In the genomic region with DNA sequence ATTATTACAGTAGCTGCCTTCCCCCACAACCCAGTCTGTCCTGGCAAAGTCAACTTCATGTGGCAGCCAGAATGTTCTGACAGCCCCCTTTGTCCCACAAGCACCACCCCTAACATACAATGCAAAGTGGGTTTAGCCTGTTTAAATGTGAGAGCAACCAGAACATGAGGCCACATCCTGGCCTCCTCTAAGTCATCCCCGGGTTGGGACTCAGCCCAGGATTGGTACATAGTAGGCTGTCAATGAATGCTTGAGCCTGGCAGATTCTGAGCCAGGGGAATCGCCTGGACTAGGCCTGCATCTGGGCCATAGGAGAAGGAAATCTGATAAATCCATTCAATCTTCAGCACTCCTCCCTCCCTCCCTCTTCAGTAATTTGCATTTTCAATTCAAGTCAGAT, we compare ENCODE assay signal across 11 cellular contexts. TPM values are rescaled to one million over a fixed set of nuclear protein-coding genes. Genes with fewer than 3 reads are reported as not detected.
DNase-seq lines count a peak whose midpoint lies in the region; ATAC-seq, FAIRE-seq and TF ChIP-seq lines count a peak whose summit lies in the region.
"Had no signal": no experiment of that assay in that cellular context is flagged by ENCODE, and none has a peak within 500 bp of the region (broad histone marks: within the 10 kb centered on the region; RNA-seq: fewer than 3 reads in every experiment).

No MANE protein-coding gene starts in this region.

- H4K20me1 ChIP-seq in K562 (replicated peaks; ENCODE audit: control insufficient read depth, insufficient read depth, low read length) (no peaks in the 10 kb centered on the region), MM.1S (ENCODE audit: insufficient read depth, low read length) (no peaks in the 10 kb centered on the region)

- no peaks in the 10 kb centered on the region for H3K9me3 ChIP-seq in MG63
- H3K9me3 ChIP-seq in K562 (replicated peaks; ENCODE audit: control insufficient read depth, insufficient read depth, low read depth, low read length), result no peaks in the 10 kb centered on the region
- H3K9me3 ChIP-seq in CD4-positive, alpha-beta T cell (ENCODE audit: control insufficient read depth, low read length), result no peaks in the 10 kb centered on the region
- H3K9me3 ChIP-seq in MM.1S (replicated peaks; ENCODE audit: insufficient read depth, low read length), result no peaks in the 10 kb centered on the region

- in situ Hi-C loops in K562 (cut with MboI), result no loop called here

- TF ChIP-seq CTCF in K562 (IDR thresholded peaks at IDR 0.05 in 2 of 3, conservative IDR thresholded peaks at IDR 0.05 in 1 of 3; ENCODE audit: insufficient read depth in 2 of 3, low read depth in 1 of 3, low read length in 3 of 3) (no peak), nephron progenitor cell (IDR thresholded peaks at IDR 0.05) (no peak), MM.1S (IDR thresholded peaks at IDR 0.05; ENCODE audit: low read length) (no peak)
- TF ChIP-seq CTCF in CD4-positive, alpha-beta T cell (IDR thresholded peaks at IDR 0.05), result no peak

- no peaks in the 10 kb centered on the region for H3K9me2 ChIP-seq in MM.1S (replicated peaks; ENCODE audit: insufficient read depth, low read length)

- H3K27ac ChIP-seq in K562 (ENCODE audit: extremely low read depth, low read depth, low read length) (no peak overlapping the region), MM.1S (ENCODE audit: low read length) (no peak overlapping the region)
- no peak overlapping the region for H3K27ac ChIP-seq in CD4-positive, alpha-beta T cell (ENCODE audit: low read depth, low read length)

- no TSS peak for BruUV-seq in K562 (replicated peaks; lab: Mats Ljungman, UMichigan)

- TF ChIP-seq EP300 in K562 (IDR thresholded peaks at IDR 0.05; ENCODE audit: low read length), result no peak

- TF ChIP-seq POLR2A in K562 (conservative IDR thresholded peaks at IDR 0.05), result no peak

- peaks cover 20% of the 10 kb centered on the region for H3K27me3 Mint-ChIP-seq in nephron progenitor cell (ENCODE audit: low read depth, poor library complexity)
- peaks cover 11% of the 10 kb centered on the region for H3K27me3 Mint-ChIP-seq in CD4-positive, alpha-beta T cell

- TF ChIP-seq RAD21 in K562 (CRISPR knock-in tag; conservative IDR thresholded peaks at IDR 0.05 in 1 of 2, IDR thresholded peaks at IDR 0.05 in 1 of 2), result no peak

- H3K4me1 ChIP-seq in K562 (replicated peaks in 1 of 2; ENCODE audit: control insufficient read depth in 2 of 2, insufficient read depth in 2 of 2, low read length in 2 of 2) (peaks cover 17 to 19% of the 10 kb centered on the region in 2 experiments), MM.1S (ENCODE audit: low read length) (peaks cover 13% of the 10 kb centered on the region)

- H3K4me3 ChIP-seq in MG63 (no peak overlapping the region), K562 (no peak overlapping the region), MM.1S (ENCODE audit: low read length) (no peak overlapping the region)

- H3F3A ChIP-seq in MM.1S (ENCODE audit: insufficient read depth, low read length), result peaks cover 18% of the 10 kb centered on the region

- H3K4me2 ChIP-seq in K562 (ENCODE audit: insufficient read depth, low read length) (no peak overlapping the region), MM.1S (ENCODE audit: low read depth, low read length) (no peak overlapping the region)

- DNase-seq in ELR (ENCODE audit: low read depth) (peak; percentile 69), MG63 (peak; percentile 74), K562 (ENCODE audit: extremely low read depth in 1 of 4, low spot score in 3 of 4) (no peak), nephron progenitor cell (no peak), NCI-H1417 treated with DMSO at 0.1 percent for 48 hours (lab: John Stamatoyannopoulos, UW) (no peak), NCI-H446 treated with DMSO at 0.1 percent for 48 hours (lab: John Stamatoyannopoulos, UW) (no peak), MM.1S (no peak)
- no peak for DNase-seq in CD4-positive, alpha-beta T cell
- DNase-seq: anterior cingulate cortex, immature natural killer cell had no signal

- H2AFZ ChIP-seq in K562 (ENCODE audit: low read depth, low read length) (peak overlapping the region; percentile 29; the same call in 1 of the 2 replicates), MM.1S (ENCODE audit: low read length) (no peak overlapping the region; the same call in 1 of the 2 replicates)

- no peak overlapping the region for H3K4me3 Mint-ChIP-seq in nephron progenitor cell
- H3K4me3 Mint-ChIP-seq in CD4-positive, alpha-beta T cell, result no peak overlapping the region
- H3K4me3 Mint-ChIP-seq: immature natural killer cell had no signal

- H3K36me3 ChIP-seq in MG63, result peaks cover 3% of the 10 kb centered on the region
- H3K36me3 ChIP-seq in K562 (ENCODE audit: control insufficient read depth, insufficient read depth, low read length), result no peaks in the 10 kb centered on the region
- H3K36me3 ChIP-seq in MM.1S (replicated peaks; ENCODE audit: insufficient read depth, low read length), result no peaks in the 10 kb centered on the region

- no peaks in the 10 kb centered on the region for H3K36me3 Mint-ChIP-seq in nephron progenitor cell (ENCODE audit: low read depth)
- H3K36me3 Mint-ChIP-seq in CD4-positive, alpha-beta T cell (ENCODE audit: low read depth), result peaks cover 6% of the 10 kb centered on the region
- H3K36me3 Mint-ChIP-seq: immature natural killer cell; naive thymus-derived CD4-positive, alpha-beta T cell had no signal

- WGBS in K562 (ENCODE audit: insufficient coverage, low coverage, missing lambda C conversion rate), result 52% methylated on average over 2 of the region's 2 CpGs

- peak overlapping the region; percentile 42 for H3K27ac Mint-ChIP-seq in nephron progenitor cell
- no peak overlapping the region for H3K27ac Mint-ChIP-seq in CD4-positive, alpha-beta T cell
- H3K27ac Mint-ChIP-seq: immature natural killer cell had no signal

- no peaks in the 10 kb centered on the region for H3K79me2 ChIP-seq in K562 (ENCODE audit: control insufficient read depth, insufficient read depth, low read length)
- H3K79me2 ChIP-seq in MM.1S (ENCODE audit: low read length), result no peaks in the 10 kb centered on the region

- POLR2A ChIA-PET in K562 (lab: Yijun Ruan, JAX), result interaction anchor here (1.0 kb wide), 1 partner anchor 10 kb away, joined by 4 read pairs; no protein-coding TSS in a partner anchor
- POLR2A ChIA-PET in CD4-positive, alpha-beta T cell (lab: Charles Lee), result no interaction called here

- no peak for ATAC-seq in K562
- ATAC-seq in CD4-positive, alpha-beta T cell (ENCODE audit: poor library complexity), result no peak
- ATAC-seq: naive thymus-derived CD4-positive, alpha-beta T cell had no signal

- no peak for FAIRE-seq in K562 (lab: Jason Lieb, UNC)

- H3K9me1 ChIP-seq in K562 (ENCODE audit: control insufficient read depth, insufficient read depth, low read length), result no peaks in the 10 kb centered on the region

- no peaks in the 10 kb centered on the region for H3K27me3 ChIP-seq in MG63
- H3K27me3 ChIP-seq in K562 (ENCODE audit: control insufficient read depth in 2 of 2, insufficient read depth in 2 of 2, low read length in 2 of 2), result peaks cover 10 to 26% of the 10 kb centered on the region in 2 experiments; a peak in 4 of 5 replicates
- H3K27me3 ChIP-seq in CD4-positive, alpha-beta T cell (ENCODE audit: control insufficient read depth, insufficient read depth, low read length), result no peaks in the 10 kb centered on the region
- H3K27me3 ChIP-seq in MM.1S (replicated peaks; ENCODE audit: insufficient read depth, low read length), result 0 out of 2 replicates have a peak, but pooled peaks cover 4% of the 10 kb centered on the region

- H3K9ac ChIP-seq in K562 (ENCODE audit: insufficient read depth in 1 of 2, low read depth in 2 of 2, low read length in 2 of 2) (no peak overlapping the region), MM.1S (ENCODE audit: low read length) (no peak overlapping the region)

- CTCF ChIA-PET in K562 (lab: Yijun Ruan, JAX; ENCODE audit: low intra/inter-chr PET ratio), result no interaction called here
- CTCF ChIA-PET in CD4-positive, alpha-beta T cell (lab: Charles Lee), result interaction anchor here (2.9 kb wide), 1 partner anchor 42 kb away, joined by 6 read pairs; no protein-coding TSS in a partner anchor

- H3K4me1 Mint-ChIP-seq in nephron progenitor cell, result peaks cover 85% of the 10 kb centered on the region
- H3K4me1 Mint-ChIP-seq in CD4-positive, alpha-beta T cell (ENCODE audit: low read depth), result peaks cover 10% of the 10 kb centered on the region

- intact Hi-C loops in K562 (cut with micrococcal nuclease), result no loop called here
- intact Hi-C loops in CD4-positive, alpha-beta T cell (cut with DNase I, micrococcal nuclease), result no loop called here

- no peaks in the 10 kb centered on the region for H3K9me3 Mint-ChIP-seq in nephron progenitor cell
- H3K9me3 Mint-ChIP-seq in CD4-positive, alpha-beta T cell, result no peaks in the 10 kb centered on the region
- H3K9me3 Mint-ChIP-seq: immature natural killer cell; naive thymus-derived CD4-positive, alpha-beta T cell had no signal

RNA-seq across cellular contexts. Expression of gene ITGA3, which starts 4.3 kb away (rescaled TPM):
- total RNA-seq in MG63 (2014; rRNA removed; shearing (Covaris generic); ENCODE audit: low replicate concordance), result 162 and 248 TPM in 2 replicates
- 0.19 and 1.1 TPM in 2 replicates for total RNA-seq in K562 (2011; cell fraction: chromatin; rRNA removed; ENCODE audit: low replicate concordance)
- total RNA-seq in K562 (2011; cell fraction: nucleolus; rRNA removed), result 1.1 and 4.2 TPM in 2 replicates
- total RNA-seq in K562 (2011; cell fraction: nucleoplasm; rRNA removed), result 0.51 and 1.1 TPM in 2 replicates
- 0.05 and 0.20 TPM in 2 replicates for total RNA-seq in K562 (2014; rRNA removed)
- total RNA-seq in K562 (2014; rRNA removed; fragmentation: Illumina TruSeq; extraction: Trizol), result 0.10 and 0.33 TPM in 2 replicates
- 0.11 and 0.14 TPM in 2 replicates for total RNA-seq in K562 (2015; rRNA removed; fragmentation: Illumina TruSeq; extraction: Trizol)
- 0.75 and 1.3 TPM in 2 replicates for total RNA-seq in K562 (2021)
- 0.15 and 0.16 TPM in 2 replicates for polyA plus RNA-seq in K562 (2011; rRNA removed)
- 0.13 and 0.30 TPM in 2 replicates for polyA plus RNA-seq in K562 (2011; cell fraction: cytosol; rRNA removed)
- 0.86 and 1.1 TPM in 2 replicates for polyA plus RNA-seq in K562 (2011; cell fraction: nucleus; rRNA removed)
- polyA plus RNA-seq in K562 (2012), result 0.35 and 1.4 TPM in 2 replicates
- polyA plus RNA-seq in K562 (2014; fragmentation: Illumina TruSeq; extraction: Trizol), result 0.13 and 0.24 TPM in 2 replicates
- polyA plus RNA-seq in K562 (2014; fragmentation: Nextera tagmentation; extraction: Ambion mirVana), result not detected
- polyA plus RNA-seq in K562 (2014; rRNA removed), result 0.03 TPM in 2 replicates
- polyA minus RNA-seq in K562 (2011; rRNA and poly(A)+ RNA removed), result 1.1 TPM in 1 of 2 replicates, not detected in the other
- polyA minus RNA-seq in K562 (2011; cell fraction: cytosol; rRNA and poly(A)+ RNA removed), result 0.19 and 2.6 TPM in 2 replicates
- 0.56 and 0.67 TPM in 2 replicates for polyA minus RNA-seq in K562 (2011; cell fraction: nucleus; rRNA and poly(A)+ RNA removed)
- 1 to 10 TPM; 2.3 to 2.4 TPM for total RNA-seq in CD4-positive, alpha-beta T cell

RNA-seq across cellular contexts. Expression of gene PDK2, which starts 43.5 kb away (rescaled TPM):
- 16.9 and 25.8 TPM in 2 replicates for total RNA-seq in MG63 (2014; rRNA removed; shearing (Covaris generic); ENCODE audit: low replicate concordance)
- 1.4 and 4.1 TPM in 2 replicates for total RNA-seq in K562 (2011; cell fraction: chromatin; rRNA removed; ENCODE audit: low replicate concordance)
- 1.1 and 3.0 TPM in 2 replicates for total RNA-seq in K562 (2011; cell fraction: nucleolus; rRNA removed)
- 0.37 and 0.53 TPM in 2 replicates for total RNA-seq in K562 (2011; cell fraction: nucleoplasm; rRNA removed)
- total RNA-seq in K562 (2014; rRNA removed) (1.00 and 1.5 TPM in 2 replicates), K562 (2014; rRNA removed; fragmentation: Illumina TruSeq; extraction: Trizol) (0.38 and 0.87 TPM in 2 replicates), K562 (2015; rRNA removed; fragmentation: Illumina TruSeq; extraction: Trizol) (1.2 and 1.4 TPM in 2 replicates), K562 (2021) (1.9 and 2.5 TPM in 2 replicates)
- polyA plus RNA-seq in K562 (2011; rRNA removed) (1.8 and 5.3 TPM in 2 replicates), K562 (2014; fragmentation: Illumina TruSeq; extraction: Trizol) (2.0 and 2.7 TPM in 2 replicates), K562 (2014; fragmentation: Nextera tagmentation; extraction: Ambion mirVana) (under 1 TPM; 0.03 to 0.08 TPM), K562 (2014; rRNA removed) (1.5 and 2.6 TPM in 2 replicates)
- polyA plus RNA-seq in K562 (2011; cell fraction: cytosol; rRNA removed), result 3.7 and 10.5 TPM in 2 replicates
- polyA plus RNA-seq in K562 (2011; cell fraction: nucleus; rRNA removed), result 4.9 and 5.8 TPM in 2 replicates
- polyA plus RNA-seq in K562 (2012), result 2.6 and 5.2 TPM in 2 replicates
- 3.0 and 4.2 TPM in 2 replicates for polyA minus RNA-seq in K562 (2011; rRNA and poly(A)+ RNA removed)
- polyA minus RNA-seq in K562 (2011; cell fraction: cytosol; rRNA and poly(A)+ RNA removed), result 3.3 and 9.3 TPM in 2 replicates
- 1.6 and 1.8 TPM in 2 replicates for polyA minus RNA-seq in K562 (2011; cell fraction: nucleus; rRNA and poly(A)+ RNA removed)
- 10 to 100 TPM in 1 of 2 experiments, 1 to 10 TPM in 1; 8.7 to 10.1 TPM for total RNA-seq in CD4-positive, alpha-beta T cell

RNA-seq across cellular contexts. Expression of gene DLX3, which starts 56.6 kb away (rescaled TPM):
- total RNA-seq in MG63 (2014; rRNA removed; shearing (Covaris generic); ENCODE audit: low replicate concordance), result 2.5 and 5.3 TPM in 2 replicates
- total RNA-seq in K562 (2011; cell fraction: chromatin; rRNA removed; ENCODE audit: low replicate concordance), result not detected in 2 replicates
- not detected in 2 replicates for total RNA-seq in K562 (2011; cell fraction: nucleolus; rRNA removed)
- not detected in 2 replicates for total RNA-seq in K562 (2011; cell fraction: nucleoplasm; rRNA removed)
- not detected in 2 replicates for total RNA-seq in K562 (2014; rRNA removed)
- not detected in 2 replicates for total RNA-seq in K562 (2014; rRNA removed; fragmentation: Illumina TruSeq; extraction: Trizol)
- total RNA-seq in K562 (2015; rRNA removed; fragmentation: Illumina TruSeq; extraction: Trizol), result not detected in 2 replicates
- not detected in 2 replicates for total RNA-seq in K562 (2021)
- polyA plus RNA-seq in K562 (2011; rRNA removed), result not detected in 2 replicates
- polyA plus RNA-seq in K562 (2011; cell fraction: cytosol; rRNA removed), result not detected in 2 replicates
- polyA plus RNA-seq in K562 (2011; cell fraction: nucleus; rRNA removed), result not detected in 2 replicates
- not detected in 2 replicates for polyA plus RNA-seq in K562 (2012)
- not detected in 2 replicates for polyA plus RNA-seq in K562 (2014; fragmentation: Illumina TruSeq; extraction: Trizol)
- not detected for polyA plus RNA-seq in K562 (2014; fragmentation: Nextera tagmentation; extraction: Ambion mirVana)
- not detected in 2 replicates for polyA plus RNA-seq in K562 (2014; rRNA removed)
- not detected in 2 replicates for polyA minus RNA-seq in K562 (2011; rRNA and poly(A)+ RNA removed)
- polyA minus RNA-seq in K562 (2011; cell fraction: cytosol; rRNA and poly(A)+ RNA removed), result not detected in 2 replicates
- polyA minus RNA-seq in K562 (2011; cell fraction: nucleus; rRNA and poly(A)+ RNA removed), result not detected in 2 replicates
- total RNA-seq in CD4-positive, alpha-beta T cell, result not detected
- total RNA-seq: naive thymus-derived CD4-positive, alpha-beta T cell had no signal
- polyA plus RNA-seq: immature natural killer cell; naive thymus-derived CD4-positive, alpha-beta T cell had no signal

Comparison
In these comparisons a context has a peak if more than half of its experiments do, and no peak if none do; other contexts are left out.
1. DNase-seq: peak in ELR (single experiment) and MG63 (single experiment); none in K562 (0 of 4), nephron progenitor cell (single experiment), NCI-H1417 treated with DMSO at 0.1 percent for 48 hours (single experiment), NCI-H446 treated with DMSO at 0.1 percent for 48 hours (single experiment), CD4-positive, alpha-beta T cell (0 of 10) and MM.1S (single experiment).
2. RNA of gene ITGA3, which starts 4.3 kb away (total RNA-seq): 162 to 248 TPM in MG63; 2.3 to 2.4 TPM in CD4-positive, alpha-beta T cell and 0.05 to 4.2 TPM in K562; every median in the first group is over 10 times any median in the second.